Comparison of ENCODE assay signal across 18 cellular contexts in genomic region chr20:20037960-20038359, GRCh38. TPM values are rescaled to one million over a fixed set of nuclear protein-coding genes. Genes with fewer than 3 reads are reported as not detected.
DNase-seq lines count a peak whose midpoint lies in the region; ATAC-seq, FAIRE-seq and TF ChIP-seq lines count a peak whose summit lies in the region.
"Had no signal": no experiment of that assay in that cellular context is flagged by ENCODE, and none has a peak within 500 bp of the region (broad histone marks: within the 10 kb centered on the region; RNA-seq: fewer than 3 reads in every experiment).

No MANE protein-coding gene starts in this region.

- no peak overlapping the region for H3K4me2 ChIP-seq in astrocyte (ENCODE audit: low read length)

- H3K4me3 ChIP-seq in cardiac muscle cell (no peak overlapping the region), astrocyte (ENCODE audit: insufficient read depth, low read depth, low read length) (no peak overlapping the region)
- H3K4me3 ChIP-seq: MG63, stomach had no signal

- H3K9me3 ChIP-seq in cardiac muscle cell (ENCODE audit: low read depth) (no peaks in the 10 kb centered on the region), astrocyte (ENCODE audit: insufficient read depth, low read depth, low read length) (no peaks in the 10 kb centered on the region)
- H3K9me3 ChIP-seq: MG63, stomach had no signal

- no peak overlapping the region for H3K4me3 Mint-ChIP-seq in astrocyte (ENCODE audit: unreplicated experiment)
- H3K4me3 Mint-ChIP-seq: activated CD4-positive, alpha-beta memory T cell treated with anti-CD3 and anti-CD28 coated beads, Interleukin-2, amount 10 ng/mL, durations not matched to agents 7 days and 5 days; natural killer cell treated with Interleukin-12 subunit alpha and Interleukin-12 subunit beta and Interleukin-15 and Interleukin-18, amount 100 ng/mL, for 72 hours had no signal

- no peaks in the 10 kb centered on the region for H3K9me3 Mint-ChIP-seq in astrocyte (ENCODE audit: unreplicated experiment)
- H3K9me3 Mint-ChIP-seq: activated CD4-positive, alpha-beta memory T cell treated with anti-CD3 and anti-CD28 coated beads, Interleukin-2, amount 10 ng/mL, durations not matched to agents 7 days and 5 days; natural killer cell treated with Interleukin-12 subunit alpha and Interleukin-12 subunit beta and Interleukin-15 and Interleukin-18, amount 100 ng/mL, for 72 hours had no signal

- FAIRE-seq in astrocyte (lab: Jason Lieb, UNC): no peak

- H3K27ac ChIP-seq in cardiac muscle cell (peak overlapping the region; percentile 60), astrocyte (ENCODE audit: low read depth, low read length) (no peak overlapping the region)
- H3K27ac ChIP-seq: stomach had no signal

- intact Hi-C loops in Right ventricle myocardium superior (cut with DNase I): no loop called here

- H3K27ac Mint-ChIP-seq in astrocyte (ENCODE audit: unreplicated experiment): no peak overlapping the region
- H3K27ac Mint-ChIP-seq: activated CD4-positive, alpha-beta memory T cell treated with anti-CD3 and anti-CD28 coated beads, Interleukin-2, amount 10 ng/mL, durations not matched to agents 7 days and 5 days; natural killer cell treated with Interleukin-12 subunit alpha and Interleukin-12 subunit beta and Interleukin-15 and Interleukin-18, amount 100 ng/mL, for 72 hours had no signal

- H4K20me1 ChIP-seq in astrocyte (ENCODE audit: insufficient read depth, low read length): peaks cover 11% of the 10 kb centered on the region

- H3K79me2 ChIP-seq in astrocyte (ENCODE audit: insufficient read depth, low read length): no peaks in the 10 kb centered on the region

- DNase-seq in cardiac muscle cell (ENCODE audit: low read depth in 1 of 2, low spot score in 1 of 2): peak in 1 of 2 donors; percentile 51
- DNase-seq in Right ventricle myocardium superior: no peak
- DNase-seq in astrocyte (ENCODE audit: low read depth): peak; percentile 36
- DNase-seq in iris pigment epithelial cell (ENCODE audit: low read depth): peak; percentile 50
- DNase-seq: 8988T; activated CD4-positive, alpha-beta memory T cell treated with anti-CD3 and anti-CD28 coated beads, Interleukin-2, amount 10 ng/mL, durations not matched to agents 7 days and 5 days; Calu3; effector CD4-positive, alpha-beta T cell; MG63; SHP77; stomach had no signal

- H3K27me3 Mint-ChIP-seq in astrocyte (ENCODE audit: low read depth, unreplicated experiment): no peaks in the 10 kb centered on the region
- H3K27me3 Mint-ChIP-seq: activated CD4-positive, alpha-beta memory T cell treated with anti-CD3 and anti-CD28 coated beads, Interleukin-2, amount 10 ng/mL, durations not matched to agents 7 days and 5 days; natural killer cell treated with Interleukin-12 subunit alpha and Interleukin-12 subunit beta and Interleukin-15 and Interleukin-18, amount 100 ng/mL, for 72 hours had no signal

- H2AFZ ChIP-seq in astrocyte (ENCODE audit: low read depth, low read length): no peak overlapping the region

- H3K27me3 ChIP-seq in cardiac muscle cell (no peaks in the 10 kb centered on the region), astrocyte (ENCODE audit: insufficient read depth, low read length) (no peaks in the 10 kb centered on the region)
- H3K27me3 ChIP-seq: MG63, stomach had no signal

- TF ChIP-seq CTCF in cardiac muscle cell (IDR thresholded peaks at IDR 0.05; ENCODE audit: low read depth, low read length) (no peak), astrocyte (IDR thresholded peaks at IDR 0.05; ENCODE audit: insufficient read depth, low read depth, low read length) (no peak)

- H3K9ac ChIP-seq in astrocyte (ENCODE audit: low read length): no peak overlapping the region

- peaks cover 9% of the 10 kb centered on the region for H3K36me3 Mint-ChIP-seq in astrocyte (ENCODE audit: low read depth, unreplicated experiment)

- H3K4me1 ChIP-seq in cardiac muscle cell (ENCODE audit: low read depth) (no peaks in the 10 kb centered on the region), astrocyte (ENCODE audit: insufficient read depth, low read length) (no peaks in the 10 kb centered on the region)
- H3K4me1 ChIP-seq: stomach had no signal

- peaks cover 4% of the 10 kb centered on the region for H3K4me1 Mint-ChIP-seq in astrocyte (ENCODE audit: low read depth, unreplicated experiment)
- H3K4me1 Mint-ChIP-seq: activated CD4-positive, alpha-beta memory T cell treated with anti-CD3 and anti-CD28 coated beads, Interleukin-2, amount 10 ng/mL, durations not matched to agents 7 days and 5 days had no signal

- peaks cover 83% of the 10 kb centered on the region for H3K36me3 ChIP-seq in cardiac muscle cell
- peaks cover 80% of the 10 kb centered on the region for H3K36me3 ChIP-seq in astrocyte (ENCODE audit: insufficient read depth, low read length)

- ATAC-seq in Right ventricle myocardium superior (ENCODE audit: poor library complexity): no peak
- ATAC-seq in HG03135 (IDR thresholded peaks at IDR 0.05; ENCODE audit: unreplicated experiment): no peak
- ATAC-seq in HG03175 (IDR thresholded peaks at IDR 0.05; ENCODE audit: unreplicated experiment): no peak
- ATAC-seq in GM21529 (IDR thresholded peaks at IDR 0.05; ENCODE audit: unreplicated experiment): no peak
- no peak for ATAC-seq in GM18498 (IDR thresholded peaks at IDR 0.05; ENCODE audit: unreplicated experiment)
- ATAC-seq: HCT116; natural killer cell treated with Interleukin-12 subunit alpha and Interleukin-12 subunit beta and Interleukin-15 and Interleukin-18, amount 100 ng/mL, for 72 hours had no signal

RNA-seq across cellular contexts. Expression of gene CRNKL1, which starts 14.3 kb away (rescaled TPM):
- 18.8 and 24.8 TPM in 2 replicates for total RNA-seq in cardiac muscle cell
- polyA plus RNA-seq in cardiac muscle cell: 16.4 and 17.4 TPM in 2 replicates
- 15.8 TPM for total RNA-seq in Right ventricle myocardium superior
- 20.1 and 20.2 TPM in 2 replicates for total RNA-seq in astrocyte

RNA-seq across cellular contexts. Expression of gene CFAP61, which starts 14.4 kb away (rescaled TPM):
- total RNA-seq in cardiac muscle cell (not detected in 2 replicates), Right ventricle myocardium superior (36.9 TPM), astrocyte (not detected in 2 replicates)
- polyA plus RNA-seq in cardiac muscle cell: 0.44 TPM in 1 of 2 replicates, not detected in the other
- total RNA-seq: activated CD4-positive, alpha-beta memory T cell treated with anti-CD3 and anti-CD28 coated beads, Interleukin-2, amount 10 ng/mL, durations not matched to agents 7 days and 5 days; Calu3; natural killer cell treated with Interleukin-12 subunit alpha and Interleukin-12 subunit beta and Interleukin-15 and Interleukin-18, amount 100 ng/mL, for 72 hours; stomach had no signal
- polyA plus RNA-seq: liver, stomach had no signal

RNA-seq across cellular contexts. Expression of gene NAA20, which starts 20.8 kb away (rescaled TPM):
- total RNA-seq in cardiac muscle cell (40.6 and 41.4 TPM in 2 replicates), Right ventricle myocardium superior (59.2 TPM), astrocyte (61.5 and 73.0 TPM in 2 replicates)
- 142 and 145 TPM in 2 replicates for polyA plus RNA-seq in cardiac muscle cell

Comparison
In these comparisons a context has a peak if more than half of its experiments do, and no peak if none do; other contexts are left out.
1. RNA of gene CFAP61, which starts 14.4 kb away (total RNA-seq): 36.9 TPM in Right ventricle myocardium superior (single experiment); not detected in astrocyte and not detected in cardiac muscle cell; every median in the first group is over 10 times any median in the second.